In the genomic region with DNA sequence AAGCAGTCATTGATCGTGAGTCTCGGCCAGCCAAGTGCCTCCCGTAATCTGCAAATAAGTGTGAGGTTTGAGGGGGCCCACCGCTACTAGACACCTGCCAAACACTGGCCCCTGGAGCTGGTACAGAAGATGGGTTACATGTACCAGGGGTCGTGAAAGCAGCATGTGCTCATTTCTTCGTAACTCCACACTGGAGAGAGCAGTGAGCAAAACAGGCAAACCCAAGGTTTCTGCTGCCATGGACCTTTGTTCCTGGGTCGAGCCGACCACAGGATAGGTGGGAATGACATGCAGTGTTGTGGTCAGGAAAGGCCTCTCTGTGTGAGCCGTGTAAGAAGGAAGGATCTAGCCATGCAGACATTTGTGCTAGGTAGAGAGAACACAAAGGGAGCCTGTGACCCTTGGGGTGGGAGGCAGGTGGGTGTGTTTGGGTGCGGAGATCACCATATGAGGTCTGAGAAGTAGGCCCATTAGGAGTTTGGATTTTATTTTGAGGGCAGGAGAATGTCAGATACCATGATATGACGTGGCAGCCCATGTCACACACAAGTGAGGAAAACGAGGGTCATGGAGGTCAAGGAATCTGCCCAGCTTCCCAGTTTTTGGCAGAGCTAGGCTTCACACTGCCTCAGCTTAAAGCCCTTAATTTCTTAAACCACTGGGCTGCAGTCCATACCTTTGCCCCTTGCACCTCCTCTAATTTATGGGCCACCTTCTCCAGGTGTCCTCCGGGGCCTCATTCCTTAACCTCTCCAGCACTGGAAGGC, we compare ENCODE assay signal across 8 cellular contexts. TPM values are rescaled to one million over a fixed set of nuclear protein-coding genes. Genes with fewer than 3 reads are reported as not detected.
DNase-seq lines count a peak whose midpoint lies in the region; ATAC-seq, FAIRE-seq and TF ChIP-seq lines count a peak whose summit lies in the region.

No MANE protein-coding gene starts in this region.

- H3K4me1 Mint-ChIP-seq in activated CD4-positive, alpha-beta T cell treated with anti-CD3 and anti-CD28 coated beads, Interleukin-2, amount 10 ng/mL, durations not matched to agents 24 days and 14 days: peaks cover 35% of the 10 kb centered on the region

- H3K27ac Mint-ChIP-seq in activated CD4-positive, alpha-beta T cell treated with anti-CD3 and anti-CD28 coated beads, Interleukin-2, amount 10 ng/mL, durations not matched to agents 24 days and 14 days: peak overlapping the region; percentile 95

- FAIRE-seq in GM12891 (lab: Jason Lieb, UNC): no peak

- H3K27me3 ChIP-seq in left lung (no peaks in the 10 kb centered on the region), thoracic aorta (replicated peaks; ENCODE audit: insufficient read depth) (no peaks in the 10 kb centered on the region)

- H3K4me3 Mint-ChIP-seq in activated CD4-positive, alpha-beta T cell treated with anti-CD3 and anti-CD28 coated beads, Interleukin-2, amount 10 ng/mL, durations not matched to agents 24 days and 14 days: peak overlapping the region; percentile 86

- ATAC-seq in left lung (peak; percentile 1), thoracic aorta (ENCODE audit: insufficient number of reproducible peaks, low FRiP score, low read depth) (no peak)

- H3K4me3 ChIP-seq in left lung: peak overlapping the region; percentile 72 to 90
- peak overlapping the region; percentile 87 for H3K4me3 ChIP-seq in thoracic aorta

- peak; percentile 73 for DNase-seq in activated CD4-positive, alpha-beta T cell treated with anti-CD3 and anti-CD28 coated beads, Interleukin-2, amount 10 ng/mL, durations not matched to agents 24 days and 14 days
- no peak for DNase-seq in activated CD4-positive, alpha-beta T cell treated with anti-CD3 and anti-CD28 coated beads for 1 hour
- DNase-seq in left lung (no peak), thoracic aorta (ENCODE audit: low spot score) (no peak), GM12891 (ENCODE audit: insufficient read length, low spot score) (no peak), NCI-H446 treated with DMSO at 0.1 percent for 48 hours (lab: John Stamatoyannopoulos, UW) (no peak)

- H3K36me3 ChIP-seq in KOPT-K1 (ENCODE audit: insufficient read depth, low read length): peaks cover 42% of the 10 kb centered on the region
- H3K36me3 ChIP-seq in left lung: peaks cover 0 to 27% of the 10 kb centered on the region in 2 donors
- no peaks in the 10 kb centered on the region for H3K36me3 ChIP-seq in thoracic aorta

- no peaks in the 10 kb centered on the region for H3K9me3 Mint-ChIP-seq in activated CD4-positive, alpha-beta T cell treated with anti-CD3 and anti-CD28 coated beads, Interleukin-2, amount 10 ng/mL, durations not matched to agents 24 days and 14 days

- intact Hi-C loops in activated CD4-positive, alpha-beta T cell treated with anti-CD3 and anti-CD28 coated beads, Interleukin-2, amount 10 ng/mL, durations not matched to agents 24 days and 14 days (cut with micrococcal nuclease): loop anchor here (10.0 kb wide), 1 partner anchor 709 kb away; a partner anchor contains a TSS
- intact Hi-C loops in left lung (cut with DNase I): no loop called here

- H3K27ac ChIP-seq in KOPT-K1 (ENCODE audit: low read depth, low read length, poor library complexity, severe bottlenecking): peak overlapping the region; percentile 88
- H3K27ac ChIP-seq in angular gyrus (ENCODE audit: low read depth, low read length): peak overlapping the region; percentile 78
- H3K27ac ChIP-seq in left lung: peak overlapping the region; percentile 83 to 94
- H3K27ac ChIP-seq in thoracic aorta: peak overlapping the region; percentile 73 to 82

- TF ChIP-seq CTCF in left lung (IDR thresholded peaks at IDR 0.05) (no peak), thoracic aorta (IDR thresholded peaks at IDR 0.05) (no peak)

- H3K36me3 Mint-ChIP-seq in activated CD4-positive, alpha-beta T cell treated with anti-CD3 and anti-CD28 coated beads, Interleukin-2, amount 10 ng/mL, durations not matched to agents 24 days and 14 days (ENCODE audit: low read depth): peaks cover 37% of the 10 kb centered on the region

- H3K9me3 ChIP-seq in KOPT-K1 (ENCODE audit: insufficient read depth, low read length, poor library complexity, severe bottlenecking): no peaks in the 10 kb centered on the region
- H3K9me3 ChIP-seq in left lung: no peaks in the 10 kb centered on the region
- H3K9me3 ChIP-seq in thoracic aorta: no peaks in the 10 kb centered on the region

- no peak for TF ChIP-seq POLR2A in GM12891 (IDR thresholded peaks at IDR 0.05; ENCODE audit: low read depth, low read length)

- peaks cover 23 to 55% of the 10 kb centered on the region in 2 donors for H3K4me1 ChIP-seq in left lung
- peaks cover 17 to 33% of the 10 kb centered on the region in 2 donors for H3K4me1 ChIP-seq in thoracic aorta (ENCODE audit: control insufficient read depth in 1 of 2, low read depth in 2 of 2)

- no peaks in the 10 kb centered on the region for H3K27me3 Mint-ChIP-seq in activated CD4-positive, alpha-beta T cell treated with anti-CD3 and anti-CD28 coated beads, Interleukin-2, amount 10 ng/mL, durations not matched to agents 24 days and 14 days

TF ChIP-seq in GM12891, 5 proteins besides CTCF, POLR2A, EP300 and RAD21:
- TF ChIP-seq POLR2AphosphoS5 (IDR thresholded peaks at IDR 0.05; ENCODE audit: low read depth, low read length) (no peak), POU2F2 (IDR thresholded peaks at IDR 0.05; ENCODE audit: low read depth, low read length) (no peak), PAX5 (IDR thresholded peaks at IDR 0.05; ENCODE audit: insufficient read depth, low read length, severe bottlenecking) (no peak), SPI1 (IDR thresholded peaks at IDR 0.05; ENCODE audit: low read depth, low read length) (no peak), TAF1 (IDR thresholded peaks at IDR 0.05; ENCODE audit: low read depth, low read length) (no peak)

RNA-seq across cellular contexts. Expression of a gene that starts 0.9 kb away (rescaled TPM):
- 279 and 284 TPM in 2 replicates for total RNA-seq in activated CD4-positive, alpha-beta T cell treated with anti-CD3 and anti-CD28 coated beads, Interleukin-2, amount 10 ng/mL, durations not matched to agents 24 days and 14 days
- 100 to 1,000 TPM in 1 of 2 donors, 10 to 100 TPM in 1; 66.6 to 124 TPM for total RNA-seq in left lung
- 10 to 100 TPM; 70.4 to 86.4 TPM for total RNA-seq in thoracic aorta
- polyA plus RNA-seq in GM12891 (2012; ENCODE audit: low read depth, missing spikeins): 119 TPM

RNA-seq across cellular contexts. Expression of a gene that starts 25.0 kb away (rescaled TPM):
- total RNA-seq in activated CD4-positive, alpha-beta T cell treated with anti-CD3 and anti-CD28 coated beads, Interleukin-2, amount 10 ng/mL, durations not matched to agents 24 days and 14 days: 28.8 and 30.4 TPM in 2 replicates
- total RNA-seq in left lung (10 to 100 TPM; 43.4 to 44.6 TPM), thoracic aorta (10 to 100 TPM; 28.3 to 29.5 TPM)
- polyA plus RNA-seq in GM12891 (2012; ENCODE audit: low read depth, missing spikeins): 39.7 TPM
